ENCODE assay signal across 1 cellular context in the genomic region with DNA sequence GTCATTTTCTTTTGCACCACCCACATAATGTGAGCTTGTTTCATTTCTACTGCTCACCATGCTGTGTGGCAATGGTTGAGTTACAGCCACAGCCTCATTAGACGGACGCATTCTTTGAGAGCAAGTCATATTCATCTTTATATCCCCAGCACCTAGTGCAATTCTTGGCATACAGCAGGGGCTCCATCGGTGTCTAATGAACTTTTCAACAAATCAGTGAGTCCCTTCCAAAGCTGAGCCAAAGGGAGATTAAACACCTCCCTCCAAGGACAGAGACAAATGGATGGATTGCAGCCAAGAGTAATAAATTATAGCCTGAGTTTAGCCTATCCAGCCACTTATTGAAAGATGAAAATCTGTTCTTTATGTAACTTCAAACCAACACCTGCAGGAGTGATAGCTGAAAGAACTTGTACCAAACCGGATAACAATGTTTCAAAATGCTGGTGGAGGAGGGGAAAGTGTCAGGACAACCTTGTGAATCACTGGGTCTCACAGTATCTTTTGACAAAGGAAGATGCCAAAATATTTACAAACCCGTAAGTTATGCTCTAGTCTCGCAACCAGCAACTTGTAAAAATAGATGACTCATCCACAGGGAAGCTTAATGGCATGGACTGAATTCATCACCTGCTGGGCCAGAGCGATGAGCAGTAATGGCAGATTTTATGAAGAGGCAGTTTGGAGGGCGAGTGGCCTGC.
TF ChIP-seq lines count a peak whose summit lies in the region.

No MANE protein-coding gene starts in this region.

TF ChIP-seq in K562, 482 proteins besides CTCF, POLR2A, EP300 and RAD21 (continued from another document):
- no peak for TF ChIP-seq MXI1 (IDR thresholded peaks at IDR 0.05; ENCODE audit: low read depth, low read length)
- peak; percentile 51; the same call in 1 of the 2 replicates for TF ChIP-seq C11orf30 (IDR thresholded peaks at IDR 0.05; ENCODE audit: low read depth)
- TF ChIP-seq ETS2 (tag; IDR thresholded peaks at IDR 0.05; ENCODE audit: borderline replicate concordance, poor library complexity, severe bottlenecking): no peak
- TF ChIP-seq, protein P1, sequence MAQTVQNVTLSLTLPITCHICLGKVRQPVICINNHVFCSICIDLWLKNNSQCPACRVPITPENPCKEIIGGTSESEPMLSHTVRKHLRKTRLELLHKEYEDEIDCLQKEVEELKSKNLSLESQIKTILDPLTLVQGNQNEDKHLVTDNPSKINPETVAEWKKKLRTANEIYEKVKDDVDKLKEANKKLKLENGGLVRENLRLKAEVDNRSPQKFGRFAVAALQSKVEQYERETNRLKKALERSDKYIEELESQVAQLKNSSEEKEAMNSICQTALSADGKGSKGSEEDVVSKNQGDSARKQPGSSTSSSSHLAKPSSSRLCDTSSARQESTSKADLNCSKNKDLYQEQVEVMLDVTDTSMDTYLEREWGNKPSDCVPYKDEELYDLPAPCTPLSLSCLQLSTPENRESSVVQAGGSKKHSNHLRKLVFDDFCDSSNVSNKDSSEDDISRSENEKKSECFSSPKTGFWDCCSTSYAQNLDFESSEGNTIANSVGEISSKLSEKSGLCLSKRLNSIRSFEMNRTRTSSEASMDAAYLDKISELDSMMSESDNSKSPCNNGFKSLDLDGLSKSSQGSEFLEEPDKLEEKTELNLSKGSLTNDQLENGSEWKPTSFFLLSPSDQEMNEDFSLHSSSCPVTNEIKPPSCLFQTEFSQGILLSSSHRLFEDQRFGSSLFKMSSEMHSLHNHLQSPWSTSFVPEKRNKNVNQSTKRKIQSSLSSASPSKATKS (CRISPR knock-in tag; IDR thresholded peaks at IDR 0.05): no peak
- peak; percentile 47 for TF ChIP-seq MEIS2 (IDR thresholded peaks at IDR 0.05; ENCODE audit: partially characterized antibody)
- peak; percentile 25; the same call in 1 of the 2 replicates for TF ChIP-seq NFE2 (IDR thresholded peaks at IDR 0.05; ENCODE audit: low read depth)
- TF ChIP-seq, protein P2, sequence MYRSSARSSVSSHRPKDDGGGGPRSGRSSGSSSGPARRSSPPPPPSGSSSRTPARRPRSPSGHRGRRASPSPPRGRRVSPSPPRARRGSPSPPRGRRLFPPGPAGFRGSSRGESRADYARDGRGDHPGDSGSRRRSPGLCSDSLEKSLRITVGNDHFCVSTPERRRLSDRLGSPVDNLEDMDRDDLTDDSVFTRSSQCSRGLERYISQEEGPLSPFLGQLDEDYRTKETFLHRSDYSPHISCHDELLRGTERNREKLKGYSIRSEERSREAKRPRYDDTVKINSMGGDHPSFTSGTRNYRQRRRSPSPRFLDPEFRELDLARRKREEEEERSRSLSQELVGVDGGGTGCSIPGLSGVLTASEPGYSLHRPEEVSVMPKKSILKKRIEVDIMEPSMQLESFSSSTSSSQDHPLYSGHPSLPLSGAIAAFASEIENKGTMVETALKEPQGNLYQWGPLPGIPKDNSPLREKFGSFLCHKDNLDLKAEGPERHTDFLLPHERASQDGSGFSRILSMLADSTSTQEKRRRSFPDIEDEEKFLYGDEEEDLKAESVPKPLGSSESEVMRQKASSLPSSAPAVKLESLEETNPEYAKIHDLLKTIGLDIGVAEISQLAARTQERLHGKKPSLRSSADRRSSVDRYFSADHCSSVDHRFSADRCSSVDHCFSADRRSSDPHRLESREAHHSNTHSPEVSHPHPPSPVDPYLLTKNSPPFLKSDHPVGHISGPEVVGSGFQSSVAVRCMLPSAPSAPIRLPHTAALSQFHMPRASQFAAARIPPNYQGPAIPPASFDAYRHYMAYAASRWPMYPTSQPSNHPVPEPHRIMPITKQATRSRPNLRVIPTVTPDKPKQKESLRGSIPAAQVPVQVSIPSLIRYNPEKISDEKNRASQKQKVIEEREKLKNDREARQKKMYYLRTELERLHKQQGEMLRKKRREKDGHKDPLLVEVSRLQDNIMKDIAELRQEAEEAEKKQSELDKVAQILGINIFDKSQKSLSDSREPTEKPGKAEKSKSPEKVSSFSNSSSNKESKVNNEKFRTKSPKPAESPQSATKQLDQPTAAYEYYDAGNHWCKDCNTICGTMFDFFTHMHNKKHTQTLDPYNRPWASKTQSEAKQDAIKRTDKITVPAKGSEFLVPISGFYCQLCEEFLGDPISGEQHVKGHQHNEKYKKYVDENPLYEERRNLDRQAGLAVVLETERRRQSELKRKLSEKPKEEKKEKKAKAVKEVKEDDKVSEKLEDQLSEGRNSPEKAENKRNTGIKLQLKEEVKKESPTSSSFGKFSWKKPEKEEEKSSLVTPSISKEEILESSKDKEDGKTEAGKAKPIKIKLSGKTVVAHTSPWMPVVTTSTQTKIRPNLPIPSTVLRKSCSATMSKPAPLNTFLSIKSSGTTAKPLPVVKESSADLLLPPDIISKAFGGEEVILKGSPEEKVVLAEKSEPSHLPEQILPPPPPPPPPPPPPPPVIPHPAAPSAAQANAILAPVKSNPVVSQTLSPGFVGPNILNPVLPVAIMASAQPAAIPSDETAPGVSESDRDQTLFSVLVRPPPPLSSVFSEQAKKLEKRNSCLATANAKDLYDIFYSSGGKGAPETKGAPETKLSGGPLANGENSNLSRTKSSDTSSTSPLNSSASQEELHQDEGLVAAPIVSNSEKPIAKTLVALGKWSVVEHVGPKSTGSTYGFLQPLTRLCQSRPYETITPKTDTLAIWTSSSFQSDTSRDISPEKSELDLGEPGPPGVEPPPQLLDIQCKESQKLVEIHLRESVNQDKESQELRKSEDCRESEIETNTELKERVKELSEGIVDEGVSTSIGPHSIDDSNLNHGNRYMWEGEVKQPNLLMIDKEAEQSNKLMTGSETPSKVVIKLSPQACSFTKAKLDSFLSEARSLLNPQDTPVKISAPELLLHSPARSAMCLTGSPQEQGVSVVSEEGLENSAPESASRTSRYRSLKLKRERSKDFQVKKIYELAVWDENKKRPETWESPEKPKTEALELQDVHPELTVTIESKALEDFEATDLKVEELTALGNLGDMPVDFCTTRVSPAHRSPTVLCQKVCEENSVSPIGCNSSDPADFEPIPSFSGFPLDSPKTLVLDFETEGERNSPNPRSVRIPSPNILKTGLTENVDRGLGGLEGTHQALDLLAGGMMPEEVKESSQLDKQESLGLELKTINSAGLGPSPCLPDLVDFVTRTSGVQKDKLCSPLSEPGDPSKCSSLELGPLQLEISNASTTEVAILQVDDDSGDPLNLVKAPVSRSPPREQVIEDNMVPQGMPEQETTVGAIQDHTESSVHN (IDR thresholded peaks at IDR 0.05; ENCODE audit: borderline replicate concordance in 1 of 2, low read depth in 1 of 2): no peak
- TF ChIP-seq ZKSCAN1 (IDR thresholded peaks at IDR 0.05; ENCODE audit: low read depth, low read length): no peak
